ENCODE assay signal across 24 cellular contexts in genomic region chr12:106280101-106280500, GRCh38.
"Had no signal": no experiment of that assay in that cellular context is flagged by ENCODE, and none has a peak within 500 bp of the region (broad histone marks: within the 10 kb centered on the region; RNA-seq: fewer than 3 reads in every experiment).

No MANE protein-coding gene starts in this region.

- H3K36me3 ChIP-seq: breast epithelium had no signal

- H3K27ac ChIP-seq: breast epithelium, epithelial cell of prostate, testis, VCaP had no signal

- H3K4me3 Mint-ChIP-seq: activated T-cell treated with anti-CD3 and anti-CD28 coated beads, Interleukin-2, amount 50 U/mL, for 72 hours; neural crest cell; T-helper 1 cell treated with Interleukin-12 subunit alpha and Interleukin-12 subunit beta and Interleukin-4 antibody, amounts not matched to agents 30 μg/mL and 1 μg/mL, for 36 hours had no signal

- H3K4me3 ChIP-seq: breast epithelium, testis had no signal

- FAIRE-seq: TTC549, urothelium cell line had no signal

- DNase-seq: activated CD4-positive, alpha-beta T cell treated with anti-CD3 and anti-CD28 coated beads for 4 hours; activated CD4-positive, alpha-beta T cell treated with anti-CD3 and anti-CD28 coated beads, Interleukin-2, amount 50 U/mL, for 4 hours; activated naive CD4-positive, alpha-beta T cell; activated T-cell treated with anti-CD3 and anti-CD28 coated beads for 4 hours; activated T-cell treated with anti-CD3 and anti-CD28 coated beads, Interleukin-2, amount 50 U/mL, for 72 hours; central memory CD4-positive, alpha-beta T cell; dermis blood vessel endothelial cell; effector CD4-positive, alpha-beta T cell; mammary epithelial cell; occipital lobe; right cardiac atrium; stimulated activated CD4-positive, alpha-beta T cell treated with anti-CD3 and anti-CD28 coated beads, Interleukin-4, amount 100 ng/mL, for 1 hour; stimulated activated naive CD8-positive, alpha-beta T cell treated with anti-CD3 and anti-CD28 coated beads, Interleukin-15, Interleukin-2, amounts not matched to agents 100 U/mL and 50 U/mL, for 24 hours; T-helper 9 cell; testis; trophoblast cell had no signal

- H3K27me3 ChIP-seq: breast epithelium, testis had no signal

- H3K4me1 ChIP-seq: breast epithelium, testis had no signal

- H3K9me3 Mint-ChIP-seq: activated naive CD4-positive, alpha-beta T cell treated with anti-CD3 and anti-CD28 coated beads, Interleukin-2, amount 50 U/mL, for 72 hours had no signal

- H3K4me1 Mint-ChIP-seq: neural crest cell had no signal

- H3K27ac Mint-ChIP-seq: activated naive CD4-positive, alpha-beta T cell treated with anti-CD3 and anti-CD28 coated beads, Interleukin-2, amount 50 U/mL, for 72 hours; activated T-cell treated with anti-CD3 and anti-CD28 coated beads, Interleukin-2, amount 50 U/mL, for 72 hours; T-helper 1 cell treated with Interleukin-12 subunit alpha and Interleukin-12 subunit beta and Interleukin-4 antibody, amounts not matched to agents 30 μg/mL and 1 μg/mL, for 36 hours had no signal

- H3K9me3 ChIP-seq: breast epithelium, testis had no signal
